In genomic region chr10:11782793-11783557, GRCh38 we compare ENCODE assay signal across 8 cellular contexts. TPM values are rescaled to one million over a fixed set of nuclear protein-coding genes. Genes with fewer than 3 reads are reported as not detected.
A peak's percentile ranks its signal among the peaks of the same experiment; 100 is the strongest.
DNase-seq lines count a peak whose midpoint lies in the region; ATAC-seq and TF ChIP-seq lines count a peak whose summit lies in the region.

No MANE protein-coding gene starts in this region.

- WGBS in lower leg skin, 2 donors, result 45 to 55% methylated on average over 18 of the region's 18 CpGs

- DNase-seq in AG09319 (ENCODE audit: extremely low read depth, low read depth) (peak; percentile 18), GM12865 (ENCODE audit: low read depth) (peak; percentile 77), HT1080 (ENCODE audit: low read depth) (peak; percentile 58), RPMI7951 (ENCODE audit: low read depth) (peak; percentile 54), epithelial cell of esophagus (ENCODE audit: low read depth) (peak; percentile 77), nephron progenitor cell (peak; percentile 18), lower leg skin (ENCODE audit: low spot score in 2 of 2) (no peak)

- no peak for TF ChIP-seq POLR2A in lower leg skin (IDR thresholded peaks at IDR 0.05)

- peaks cover 16% of the 10 kb centered on the region for H3K4me1 Mint-ChIP-seq in nephron progenitor cell

- H3K36me3 Mint-ChIP-seq in nephron progenitor cell (ENCODE audit: low read depth), result no peaks in the 10 kb centered on the region

- intact Hi-C loops in lower leg skin (cut with DNase I; ENCODE audit: low total_unique reads), result loop anchor here (5.0 kb wide), 1 partner anchor 204 kb away; no protein-coding TSS in a partner anchor

- H3K9me3 Mint-ChIP-seq in nephron progenitor cell, result peaks cover 15% of the 10 kb centered on the region

- H3K4me3 ChIP-seq in GM12865 (ENCODE audit: low read depth, low read length) (no peak overlapping the region), epithelial cell of esophagus (ENCODE audit: low read length) (no peak overlapping the region), lower leg skin (ENCODE audit: low read depth, poor library complexity, severe bottlenecking) (no peak overlapping the region)

- H3K27ac Mint-ChIP-seq in nephron progenitor cell, result no peak overlapping the region

- peaks cover 20% of the 10 kb centered on the region for H3K27me3 Mint-ChIP-seq in nephron progenitor cell (ENCODE audit: low read depth, poor library complexity)

- TF ChIP-seq CTCF in AG09319 (IDR thresholded peaks at IDR 0.05; ENCODE audit: low read depth, low read length) (peak; percentile 71), GM12865 (IDR thresholded peaks at IDR 0.05; ENCODE audit: insufficient read depth, low read depth, low read length, missing control alignments) (peak; percentile 62), epithelial cell of esophagus (IDR thresholded peaks at IDR 0.05; ENCODE audit: insufficient read depth, low read depth, low read length, missing control alignments) (peak; percentile 68), nephron progenitor cell (IDR thresholded peaks at IDR 0.05) (peak; percentile 67), lower leg skin (IDR thresholded peaks at IDR 0.05) (peak in 1 of 3 donors; percentile 18)

- ATAC-seq in GM21515 (IDR thresholded peaks at IDR 0.05; ENCODE audit: unreplicated experiment), result no peak

- H3K4me3 Mint-ChIP-seq in nephron progenitor cell, result no peak overlapping the region

RNA-seq across cellular contexts. Expression of gene PROSER2, which starts 40.2 kb away (rescaled TPM):
- 23.6 and 33.1 TPM in 2 replicates for total RNA-seq in HT1080 (2014; rRNA removed; shearing (Covaris generic))
- polyA plus RNA-seq in HT1080 (2015; cell fraction: cytosol; rRNA removed), result 18.4 and 27.9 TPM in 2 replicates
- 19.4 and 25.3 TPM in 2 replicates for polyA plus RNA-seq in HT1080 (2015; cell fraction: nucleus; rRNA removed)
- 0.84 and 1.6 TPM in 2 replicates for total RNA-seq in RPMI7951 (2014; rRNA removed; shearing (Covaris generic))
- 10 to 100 TPM in 2 of 4 donors, 1 to 10 TPM in 2; 5.6 to 14.7 (median 9.1) TPM for total RNA-seq in lower leg skin

RNA-seq across cellular contexts. Expression of gene ECHDC3, which starts 40.8 kb away (rescaled TPM):
- total RNA-seq in HT1080 (2014; rRNA removed; shearing (Covaris generic)), result 2.1 and 4.3 TPM in 2 replicates
- polyA plus RNA-seq in HT1080 (2015; cell fraction: cytosol; rRNA removed), result 6.1 and 9.7 TPM in 2 replicates
- 6.8 and 6.9 TPM in 2 replicates for polyA plus RNA-seq in HT1080 (2015; cell fraction: nucleus; rRNA removed)
- 8.2 and 10.7 TPM in 2 replicates for total RNA-seq in RPMI7951 (2014; rRNA removed; shearing (Covaris generic))
- 100 to 1,000 TPM in 1 of 4 donors, 10 to 100 TPM in 3; 44.5 to 139 (median 89.4) TPM for total RNA-seq in lower leg skin

Comparison
In these comparisons a context has a peak if more than half of its experiments do, and no peak if none do; other contexts are left out.
1. DNase-seq: peak in AG09319 (single experiment), GM12865 (single experiment), HT1080 (single experiment), RPMI7951 (single experiment), epithelial cell of esophagus (single experiment) and nephron progenitor cell (single experiment); none in lower leg skin (0 of 2).